Comparison of ENCODE assay signal across 9 cellular contexts in the genomic region with DNA sequence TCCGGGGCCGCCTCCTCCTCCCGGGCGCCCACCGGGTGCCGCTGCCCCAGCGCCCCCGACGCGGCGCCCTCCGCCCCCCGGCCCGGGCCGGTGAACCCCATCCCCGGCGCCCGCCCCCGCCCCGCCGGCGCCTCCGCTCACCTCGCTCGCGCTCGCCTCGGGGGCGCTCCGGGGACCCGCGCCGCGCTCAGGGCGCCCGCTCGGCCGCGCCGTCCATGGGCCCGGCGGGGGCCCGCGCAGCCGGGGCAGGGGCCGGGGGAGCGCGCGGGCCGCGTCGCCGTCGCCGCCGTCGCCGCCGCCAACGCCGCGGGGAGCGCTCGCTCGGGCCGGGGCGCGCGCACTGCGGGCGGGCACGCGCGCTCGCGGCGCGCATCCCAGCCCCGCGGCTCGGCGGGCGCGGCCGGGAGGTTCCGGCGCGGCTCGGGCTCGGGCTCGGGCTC. TPM values are rescaled to one million over a fixed set of nuclear protein-coding genes. Genes with fewer than 3 reads are reported as not detected.
DNase-seq lines count a peak whose midpoint lies in the region; ATAC-seq and TF ChIP-seq lines count a peak whose summit lies in the region.
"Had no signal": no experiment of that assay in that cellular context is flagged by ENCODE, and none has a peak within 500 bp of the region (broad histone marks: within the 10 kb centered on the region; RNA-seq: fewer than 3 reads in every experiment).

No MANE protein-coding gene starts in this region.

- H3K27ac Mint-ChIP-seq in activated T-helper 17 cell treated with anti-CD3 and anti-CD28 coated beads, Interleukin-2, amount 50 U/mL, for 72 hours = no peak overlapping the region
- H3K27ac Mint-ChIP-seq: activated CD4-positive, alpha-beta T cell treated with anti-CD3 and anti-CD28 coated beads, Interleukin-2, amount 10 ng/mL, durations not matched to agents 7 days and 5 days had no signal

- WGBS in testis, 2 donors = 1% methylated on average over 61 of the region's 91 CpGs; no CpG with 5 or more reads in 1 of the 2 donors

- no peaks in the 10 kb centered on the region for H3K36me3 Mint-ChIP-seq in activated T-helper 17 cell treated with anti-CD3 and anti-CD28 coated beads, Interleukin-2, amount 50 U/mL, for 72 hours (ENCODE audit: low read depth)
- H3K36me3 Mint-ChIP-seq: memory B cell had no signal

- H3K27me3 Mint-ChIP-seq in activated T-helper 17 cell treated with anti-CD3 and anti-CD28 coated beads, Interleukin-2, amount 50 U/mL, for 72 hours = no peaks in the 10 kb centered on the region

- peak; percentile 15 for ATAC-seq in activated T-helper 17 cell treated with anti-CD3 and anti-CD28 coated beads, Interleukin-2, amount 50 U/mL, for 72 hours (replicated peaks)
- no peak for ATAC-seq in left lung
- no peak for ATAC-seq in HG03196 (IDR thresholded peaks at IDR 0.05; ENCODE audit: unreplicated experiment)

- H3K9me3 ChIP-seq in left lung (no peaks in the 10 kb centered on the region), testis (no peaks in the 10 kb centered on the region)

- TF ChIP-seq POLR2A in testis (IDR thresholded peaks at IDR 0.05) = no peak

- no peaks in the 10 kb centered on the region for H3K36me3 ChIP-seq in left lung
- H3K36me3 ChIP-seq in testis (ENCODE audit: low read depth, missing control alignments) = no peaks in the 10 kb centered on the region

- H3K27ac ChIP-seq in left lung (no peak overlapping the region), testis (peak overlapping the region in 1 of 2 donors; percentile 61)

- no peaks in the 10 kb centered on the region for H3K4me1 Mint-ChIP-seq in activated T-helper 17 cell treated with anti-CD3 and anti-CD28 coated beads, Interleukin-2, amount 50 U/mL, for 72 hours

- H3K4me1 ChIP-seq in left lung = peaks cover 8 to 34% of the 10 kb centered on the region in 2 donors
- peaks cover 18% of the 10 kb centered on the region for H3K4me1 ChIP-seq in testis

- no peak for TF ChIP-seq CTCF in HFF-Myc (IDR thresholded peaks at IDR 0.05; ENCODE audit: low read depth, low read length, missing control alignments)
- TF ChIP-seq CTCF in left lung (IDR thresholded peaks at IDR 0.05) = no peak
- TF ChIP-seq CTCF in testis (IDR thresholded peaks at IDR 0.05) = no peak

- H3K9me3 Mint-ChIP-seq in activated T-helper 17 cell treated with anti-CD3 and anti-CD28 coated beads, Interleukin-2, amount 50 U/mL, for 72 hours = no peaks in the 10 kb centered on the region
- H3K9me3 Mint-ChIP-seq: activated CD4-positive, alpha-beta T cell treated with anti-CD3 and anti-CD28 coated beads, Interleukin-2, amount 10 ng/mL, durations not matched to agents 7 days and 5 days; memory B cell had no signal

- H3K4me3 ChIP-seq in HFF-Myc (replicated peaks; ENCODE audit: low read depth, low read length) = peak overlapping the region; percentile 45
- H3K4me3 ChIP-seq in left lung = peak overlapping the region; percentile 47 to 48
- peak overlapping the region; percentile 54 to 65 for H3K4me3 ChIP-seq in testis

- no peak for DNase-seq in HFF-Myc (ENCODE audit: extremely low read depth, low read depth)
- DNase-seq in left lung = peak in 1 of 2 donors; percentile 68
- no peak for DNase-seq in testis
- DNase-seq in amygdala (lab: John Stamatoyannopoulos, UW) = no peak
- DNase-seq in SHP77 (lab: John Stamatoyannopoulos, UW) = no peak

- intact Hi-C loops in left lung (cut with DNase I) = no loop called here
- intact Hi-C loops in testis (cut with DNase I; ENCODE audit: low total_unique reads) = no loop called here

- H3K4me3 Mint-ChIP-seq in activated T-helper 17 cell treated with anti-CD3 and anti-CD28 coated beads, Interleukin-2, amount 50 U/mL, for 72 hours = no peak overlapping the region
- H3K4me3 Mint-ChIP-seq: activated CD4-positive, alpha-beta T cell treated with anti-CD3 and anti-CD28 coated beads, Interleukin-2, amount 10 ng/mL, durations not matched to agents 7 days and 5 days had no signal

- H3K27me3 ChIP-seq in left lung (peaks cover 3 to 81% of the 10 kb centered on the region in 2 donors), testis (no peaks in the 10 kb centered on the region)

RNA-seq across cellular contexts. Expression of gene DUSP8, which starts 0.3 kb away (rescaled TPM):
- total RNA-seq in activated T-helper 17 cell treated with anti-CD3 and anti-CD28 coated beads, Interleukin-2, amount 50 U/mL, for 72 hours = 1 to 10 TPM in 1 of 2 donors, under 1 TPM in 1; 0.80 to 1.7 TPM
- total RNA-seq in left lung = 10 to 100 TPM in 1 of 2 donors, 1 to 10 TPM in 1; 9.9 to 21.8 TPM
- 10 to 100 TPM in 1 of 2 donors, 1 to 10 TPM in 1; 8.5 to 14.4 TPM for total RNA-seq in testis
- polyA plus RNA-seq in testis (ENCODE audit: insufficient read depth, low read depth, low replicate concordance) = 7.0 TPM

RNA-seq across cellular contexts. Expression of gene KRTAP5-1, which starts 13.3 kb away (rescaled TPM):
- not detected for total RNA-seq in activated T-helper 17 cell treated with anti-CD3 and anti-CD28 coated beads, Interleukin-2, amount 50 U/mL, for 72 hours
- total RNA-seq in left lung = not detected
- not detected for total RNA-seq in testis
- polyA plus RNA-seq in testis (ENCODE audit: insufficient read depth, low read depth, low replicate concordance) = not detected
- total RNA-seq: activated CD4-positive, alpha-beta T cell treated with anti-CD3 and anti-CD28 coated beads, Interleukin-2, amount 10 ng/mL, durations not matched to agents 7 days and 5 days had no signal

RNA-seq across cellular contexts. Expression of gene KRTAP5-2, which starts 26.3 kb away (rescaled TPM):
- total RNA-seq in activated T-helper 17 cell treated with anti-CD3 and anti-CD28 coated beads, Interleukin-2, amount 50 U/mL, for 72 hours = not detected
- total RNA-seq in left lung (not detected), testis (not detected)
- polyA plus RNA-seq in testis (ENCODE audit: insufficient read depth, low read depth, low replicate concordance) = not detected
- total RNA-seq: activated CD4-positive, alpha-beta T cell treated with anti-CD3 and anti-CD28 coated beads, Interleukin-2, amount 10 ng/mL, durations not matched to agents 7 days and 5 days had no signal

RNA-seq across cellular contexts. Expression of gene KRTAP5-3, which starts 36.5 kb away (rescaled TPM):
- not detected for total RNA-seq in activated T-helper 17 cell treated with anti-CD3 and anti-CD28 coated beads, Interleukin-2, amount 50 U/mL, for 72 hours
- total RNA-seq in left lung (not detected), testis (not detected)
- not detected for polyA plus RNA-seq in testis (ENCODE audit: insufficient read depth, low read depth, low replicate concordance)
- total RNA-seq: activated CD4-positive, alpha-beta T cell treated with anti-CD3 and anti-CD28 coated beads, Interleukin-2, amount 10 ng/mL, durations not matched to agents 7 days and 5 days had no signal

RNA-seq across cellular contexts. Expression of gene KRTAP5-4, which starts 50.2 kb away (rescaled TPM):
- total RNA-seq in activated T-helper 17 cell treated with anti-CD3 and anti-CD28 coated beads, Interleukin-2, amount 50 U/mL, for 72 hours = not detected
- total RNA-seq in left lung (not detected), testis (not detected)
- polyA plus RNA-seq in testis (ENCODE audit: insufficient read depth, low read depth, low replicate concordance) = not detected
- total RNA-seq: activated CD4-positive, alpha-beta T cell treated with anti-CD3 and anti-CD28 coated beads, Interleukin-2, amount 10 ng/mL, durations not matched to agents 7 days and 5 days had no signal
